1 cellular context compared by ENCODE assay signal in genomic region chr18:68429809-68430208, GRCh38.
TF ChIP-seq lines count a peak whose summit lies in the region.

No MANE protein-coding gene starts in this region.

TF ChIP-seq in SK-N-SH treated with all-trans-retinoic acid at 6 μM for 48 hours, 23 proteins besides CTCF, POLR2A, EP300 and RAD21 (continued from another document):
- TF ChIP-seq TSHZ2 (CRISPR knock-in tag; IDR thresholded peaks at IDR 0.05) = no peak
- no peak for TF ChIP-seq ZFP30 (CRISPR knock-in tag; IDR thresholded peaks at IDR 0.05)
- TF ChIP-seq RARB (CRISPR knock-in tag; IDR thresholded peaks at IDR 0.05) = no peak
TF ChIP-seq in SK-N-SH treated with all-trans-retinoic acid at 6 μM for 48 hours: peak in this region for 0.
